27 cellular contexts compared by ENCODE assay signal in genomic region chr7:157111311-157111710, GRCh38.
"Had no signal": no experiment of that assay in that cellular context is flagged by ENCODE, and none has a peak within 500 bp of the region (broad histone marks: within the 10 kb centered on the region; RNA-seq: fewer than 3 reads in every experiment).

No MANE protein-coding gene starts in this region.

- H3K4me3 Mint-ChIP-seq: activated CD4-positive, alpha-beta T cell treated with anti-CD3 and anti-CD28 coated beads, Interleukin-2, amount 10 ng/mL, durations not matched to agents 24 days and 14 days; activated CD8-positive, alpha-beta T cell treated with anti-CD3 and anti-CD28 coated beads, Interleukin-2, amount 10 ng/mL, durations not matched to agents 7 days and 5 days; activated naive CD4-positive, alpha-beta T cell treated with anti-CD3 and anti-CD28 coated beads, Interleukin-2, amount 50 U/mL, for 24 hours; activated naive CD8-positive, alpha-beta T cell treated with anti-CD3 and anti-CD28 coated beads, Interleukin-2, amount 10 ng/mL, durations not matched to agents 7 days and 5 days; activated T-cell treated with anti-CD3 and anti-CD28 coated beads, Interleukin-2, amount 50 U/mL, for 72 hours; central memory CD8-positive, alpha-beta T cell; T-helper 1 cell treated with Interleukin-12 subunit alpha and Interleukin-12 subunit beta and Interleukin-4 antibody, amounts not matched to agents 30 μg/mL and 1 μg/mL, for 36 hours; T-helper 2 cell treated with Interferon-gamma antibody and Interleukin-4, amounts not matched to agents 5 μg/mL and 100 μg/mL, for 36 hours had no signal

- DNase-seq: activated CD4-positive, alpha-beta T cell treated with anti-CD3 and anti-CD28 coated beads, Interleukin-2, amount 10 ng/mL, durations not matched to agents 24 days and 14 days; activated CD4-positive, alpha-beta T cell treated with anti-CD3 and anti-CD28 coated beads, Interleukin-2, amount 50 U/mL, for 4 hours; activated CD8-positive, alpha-beta memory T cell treated with anti-CD3 and anti-CD28 coated beads, Interleukin-2, amount 50 U/mL, for 4 hours; activated CD8-positive, alpha-beta T cell treated with anti-CD3 and anti-CD28 coated beads, Interleukin-2, amount 10 ng/mL, durations not matched to agents 7 days and 5 days; activated gamma-delta T cell; activated naive CD4-positive, alpha-beta T cell treated with Interleukin-2 at 50 U/mL for 16 hours; activated naive CD8-positive, alpha-beta T cell treated with anti-CD3 and anti-CD28 coated beads, Interleukin-2, amount 10 ng/mL, durations not matched to agents 7 days and 5 days; activated T-cell treated with anti-CD3 and anti-CD28 coated beads, Interleukin-2, amount 50 U/mL, for 72 hours; amygdala; MM.1S; MV-4-11; NCI-H1092; NCI-H1436 treated with DMSO at 0.1 percent for 48 hours; NCI-H1694 treated with DMSO at 0.1 percent for 48 hours; NCI-H2029; NCI-H510A; NCI-H526; NCI-H748 treated with DMSO at 0.1 percent for 48 hours; NK-92 treated with Interleukin-12 subunit alpha and Interleukin-12 subunit beta, amount 100 ng/mL, for 24 hours; PC-3; Peyer's patch; Right ventricle myocardium superior had no signal

- H3K27ac Mint-ChIP-seq: activated CD4-positive, alpha-beta T cell treated with anti-CD3 and anti-CD28 coated beads, Interleukin-2, amount 10 ng/mL, durations not matched to agents 24 days and 14 days; activated CD8-positive, alpha-beta T cell treated with anti-CD3 and anti-CD28 coated beads, Interleukin-2, amount 10 ng/mL, durations not matched to agents 7 days and 5 days; activated naive CD4-positive, alpha-beta T cell treated with anti-CD3 and anti-CD28 coated beads, Interleukin-2, amount 50 U/mL, for 24 hours; activated naive CD8-positive, alpha-beta T cell treated with anti-CD3 and anti-CD28 coated beads, Interleukin-2, amount 10 ng/mL, durations not matched to agents 7 days and 5 days; activated T-cell treated with anti-CD3 and anti-CD28 coated beads, Interleukin-2, amount 50 U/mL, for 72 hours; activated T-helper 2 cell treated with anti-CD3 and anti-CD28 coated beads, Interferon-gamma antibody, Interleukin-2, Interleukin-4, amounts not matched to agents 10 μg/mL and 5 μg/mL and 100 μg/mL, durations not matched to agents 14 hours and 24 hours and 36 hours; T-helper 1 cell treated with Interleukin-12 subunit alpha and Interleukin-12 subunit beta and Interleukin-4 antibody, amounts not matched to agents 30 μg/mL and 1 μg/mL, for 36 hours; T-helper 2 cell treated with Interferon-gamma antibody and Interleukin-4, amounts not matched to agents 5 μg/mL and 100 μg/mL, for 36 hours had no signal

- H3K9me3 Mint-ChIP-seq: activated naive CD4-positive, alpha-beta T cell treated with anti-CD3 and anti-CD28 coated beads, Interleukin-2, amount 50 U/mL, for 24 hours; central memory CD8-positive, alpha-beta T cell had no signal

- ATAC-seq: activated CD8-positive, alpha-beta T cell treated with anti-CD3 and anti-CD28 coated beads, Interleukin-2, amount 10 ng/mL, durations not matched to agents 7 days and 5 days; activated T-cell treated with anti-CD3 and anti-CD28 coated beads, Interleukin-2, amount 50 U/mL, for 72 hours; PC-3 had no signal

- H3K4me1 Mint-ChIP-seq: activated CD4-positive, alpha-beta T cell treated with anti-CD3 and anti-CD28 coated beads, Interleukin-2, amount 10 ng/mL, durations not matched to agents 24 days and 14 days; activated naive CD4-positive, alpha-beta T cell treated with anti-CD3 and anti-CD28 coated beads, Interleukin-2, amount 50 U/mL, for 24 hours; activated naive CD8-positive, alpha-beta T cell treated with anti-CD3 and anti-CD28 coated beads, Interleukin-2, amount 10 ng/mL, durations not matched to agents 7 days and 5 days; central memory CD8-positive, alpha-beta T cell had no signal
